Comparison of ENCODE assay signal across 10 cellular contexts in the genomic region with DNA sequence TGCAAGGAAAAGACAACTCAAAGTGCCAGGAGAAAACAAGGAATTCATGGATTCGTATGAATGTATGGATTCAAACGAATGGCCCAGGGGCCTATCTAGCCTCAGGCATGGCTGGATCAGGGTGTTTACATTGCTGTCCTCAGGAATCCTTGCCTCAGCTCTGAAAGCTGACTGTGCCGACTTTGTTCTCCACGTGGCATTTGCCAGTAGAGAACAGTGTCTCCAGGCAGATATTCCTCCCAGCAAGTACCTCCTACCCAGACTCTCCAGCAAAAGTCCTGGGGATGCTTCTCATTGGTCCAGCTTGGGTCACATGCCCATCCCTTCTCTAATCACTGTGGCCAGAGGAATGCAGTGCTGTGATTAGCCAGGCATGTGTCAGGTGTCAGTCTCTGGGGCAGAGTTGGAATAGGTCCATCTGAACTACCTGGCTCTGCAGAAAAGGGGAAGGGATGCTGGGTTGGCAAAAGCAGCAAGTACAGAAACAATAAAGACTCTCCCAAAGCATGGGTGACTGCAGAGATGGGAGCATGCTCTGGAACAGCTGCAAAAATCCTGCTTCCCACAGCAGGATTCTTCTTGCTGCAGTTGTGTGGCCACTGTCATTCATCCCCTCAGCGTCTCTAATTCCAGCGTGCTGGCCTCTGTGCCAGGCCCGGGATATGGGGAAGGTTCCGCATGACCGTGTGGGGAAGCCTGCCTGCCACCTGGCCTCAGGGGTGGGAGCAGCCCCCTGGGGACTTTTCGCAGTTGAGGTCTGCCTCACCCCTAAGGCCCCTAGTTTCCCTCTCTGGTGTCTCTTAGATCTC. TPM values are rescaled to one million over a fixed set of nuclear protein-coding genes. Genes with fewer than 3 reads are reported as not detected.
DNase-seq lines count a peak whose midpoint lies in the region; ATAC-seq and TF ChIP-seq lines count a peak whose summit lies in the region.
"Had no signal": no experiment of that assay in that cellular context is flagged by ENCODE, and none has a peak within 500 bp of the region (broad histone marks: within the 10 kb centered on the region; RNA-seq: fewer than 3 reads in every experiment).

No MANE protein-coding gene starts in this region.

- H3K9me2 ChIP-seq in PC-9 (ENCODE audit: insufficient read depth), result no peaks in the 10 kb centered on the region

- intact Hi-C loops in PC-9 (cut with micrococcal nuclease; ENCODE audit: unreplicated experiment) (no loop called here), upper lobe of right lung (cut with DNase I) (no loop called here)

- H3K9me3 ChIP-seq in PC-9 (ENCODE audit: insufficient read depth, low read depth) (no peaks in the 10 kb centered on the region), upper lobe of right lung (no peaks in the 10 kb centered on the region)
- H3K9me3 ChIP-seq: right lobe of liver had no signal

- H3K4me2 ChIP-seq in PC-9, result peak overlapping the region; percentile 66

- POLR2A ChIA-PET in PC-9 (lab: Charles Lee; ENCODE audit: unreplicated experiment), result no interaction called here

- H3K36me3 ChIP-seq in PC-9 (ENCODE audit: low read depth), result no peaks in the 10 kb centered on the region
- no peaks in the 10 kb centered on the region for H3K36me3 ChIP-seq in upper lobe of right lung
- H3K36me3 ChIP-seq: right lobe of liver had no signal

- no peaks in the 10 kb centered on the region for H3K27me3 Mint-ChIP-seq in activated naive CD4-positive, alpha-beta T cell treated with anti-CD3 and anti-CD28 coated beads, Interleukin-2, amount 50 U/mL, for 24 hours

- H3K4me1 ChIP-seq in PC-9 (replicated peaks; ENCODE audit: insufficient read depth) (peaks cover 23% of the 10 kb centered on the region), upper lobe of right lung (peaks cover 21% of the 10 kb centered on the region)

- no peak for DNase-seq in activated naive CD4-positive, alpha-beta T cell treated with anti-CD3 and anti-CD28 coated beads, Interleukin-2, amount 50 U/mL, for 16 hours
- DNase-seq in PC-9 (peak; percentile 60 to 88), fibroblast of the aortic adventitia (ENCODE audit: low read depth) (peak; percentile 10), upper lobe of right lung (peak; percentile 49), NCI-H446 treated with DMSO at 0.1 percent for 48 hours (lab: John Stamatoyannopoulos, UW) (no peak), NCI-H187 treated with DMSO at 0.1 percent for 48 hours (lab: John Stamatoyannopoulos, UW) (no peak)
- DNase-seq: NCI-H2029 treated with DMSO at 0.1 percent for 48 hours had no signal

- no peaks in the 10 kb centered on the region for H4K20me1 ChIP-seq in PC-9 (ENCODE audit: insufficient read depth)

- peaks cover 36% of the 10 kb centered on the region for H3F3A ChIP-seq in PC-9 (ENCODE audit: insufficient read depth, low read depth)

- no peaks in the 10 kb centered on the region for H3K9me3 Mint-ChIP-seq in activated naive CD4-positive, alpha-beta T cell treated with anti-CD3 and anti-CD28 coated beads, Interleukin-2, amount 50 U/mL, for 24 hours

- TF ChIP-seq CTCF in PC-9 (conservative IDR thresholded peaks at IDR 0.05) (no peak), fibroblast of the aortic adventitia (IDR thresholded peaks at IDR 0.05; ENCODE audit: insufficient read depth, low read length) (no peak), upper lobe of right lung (IDR thresholded peaks at IDR 0.05) (no peak)

- peak overlapping the region; percentile 51 for H3K27ac Mint-ChIP-seq in activated naive CD4-positive, alpha-beta T cell treated with anti-CD3 and anti-CD28 coated beads, Interleukin-2, amount 50 U/mL, for 24 hours

- no peaks in the 10 kb centered on the region for H3K79me2 ChIP-seq in PC-9 (ENCODE audit: low read depth)

- H3K27me3 ChIP-seq in PC-9 (ENCODE audit: insufficient read depth, low read depth) (no peaks in the 10 kb centered on the region), upper lobe of right lung (peaks cover 4% of the 10 kb centered on the region)
- H3K27me3 ChIP-seq: right lobe of liver had no signal

- CTCF ChIA-PET in PC-9 (lab: Charles Lee), result interaction anchor here (0.6 to 0.8 kb wide), 2 partner anchors 16 to 25 kb away, joined by 3 to 5 read pairs; no protein-coding TSS in a partner anchor

- H3K4me1 Mint-ChIP-seq in activated naive CD4-positive, alpha-beta T cell treated with anti-CD3 and anti-CD28 coated beads, Interleukin-2, amount 50 U/mL, for 24 hours, result peaks cover 26% of the 10 kb centered on the region

- H3K27ac ChIP-seq in PC-9 (peak overlapping the region; percentile 82), upper lobe of right lung (no peak overlapping the region)
- H3K27ac ChIP-seq: right lobe of liver had no signal

- BruUV-seq in PC-9 (replicated peaks; lab: Mats Ljungman, UMichigan), result no TSS peak

- H3K36me3 Mint-ChIP-seq in activated naive CD4-positive, alpha-beta T cell treated with anti-CD3 and anti-CD28 coated beads, Interleukin-2, amount 50 U/mL, for 24 hours, result no peaks in the 10 kb centered on the region

- H2AFZ ChIP-seq in PC-9, result peak overlapping the region; percentile 44; the same call in 1 of the 2 replicates

- H3K4me3 ChIP-seq in PC-9, result peak overlapping the region; percentile 39; the same call in 1 of the 2 replicates
- no peak overlapping the region for H3K4me3 ChIP-seq in fibroblast of the aortic adventitia (ENCODE audit: low read depth, low read length)
- no peak overlapping the region for H3K4me3 ChIP-seq in upper lobe of right lung
- H3K4me3 ChIP-seq: right lobe of liver had no signal

- no peak overlapping the region for H3K4me3 Mint-ChIP-seq in activated naive CD4-positive, alpha-beta T cell treated with anti-CD3 and anti-CD28 coated beads, Interleukin-2, amount 50 U/mL, for 24 hours

- ATAC-seq in upper lobe of right lung (no peak), GM21723 (IDR thresholded peaks at IDR 0.05; ENCODE audit: unreplicated experiment) (no peak)
- ATAC-seq: right lobe of liver had no signal

RNA-seq across cellular contexts. Expression of gene CCNE1, which starts 30.0 kb away (rescaled TPM):
- total RNA-seq in PC-9 (2021) (8.9 and 10.6 TPM in 2 replicates), fibroblast of the aortic adventitia (ENCODE audit: low replicate concordance) (4.8 and 5.6 TPM in 2 replicates), upper lobe of right lung (0.55 TPM)

Comparison
In these comparisons a context has a peak if more than half of its experiments do, and no peak if none do; other contexts are left out.
1. DNase-seq: peak in PC-9 (2 of 2), fibroblast of the aortic adventitia (single experiment) and upper lobe of right lung (single experiment); none in activated naive CD4-positive, alpha-beta T cell treated with anti-CD3 and anti-CD28 coated beads, Interleukin-2, amount 50 U/mL, for 16 hours (single experiment), NCI-H446 treated with DMSO at 0.1 percent for 48 hours (single experiment) and NCI-H187 treated with DMSO at 0.1 percent for 48 hours (single experiment).